Comparison of ENCODE assay signal across 15 cellular contexts in the genomic region with DNA sequence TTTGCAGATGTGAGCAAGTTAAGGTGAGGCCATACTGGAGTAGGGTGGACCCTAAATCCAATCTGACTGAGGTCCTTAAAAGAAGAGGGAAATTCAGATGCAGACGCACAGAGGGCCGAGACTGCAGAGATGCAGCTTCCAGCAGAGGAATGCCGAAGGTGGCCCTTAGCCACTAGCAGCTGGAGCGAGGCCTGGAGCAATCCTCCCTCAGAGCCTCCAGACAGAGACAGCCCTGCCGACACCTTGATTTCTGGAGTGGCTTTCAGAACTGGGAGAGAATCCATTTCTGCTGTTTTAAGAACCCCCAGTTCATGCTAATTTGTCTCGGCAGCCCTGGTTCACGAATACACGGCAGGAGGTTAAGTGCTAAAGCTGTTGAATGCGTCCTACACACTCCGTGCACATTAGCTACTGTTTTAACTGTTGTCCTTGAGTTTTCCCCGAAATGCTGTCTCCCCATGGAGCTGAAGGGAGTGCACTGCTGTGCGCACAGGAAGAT.
A peak's percentile ranks its signal among the peaks of the same experiment; 100 is the strongest.
DNase-seq lines count a peak whose midpoint lies in the region; FAIRE-seq and TF ChIP-seq lines count a peak whose summit lies in the region.
"Had no signal": no experiment of that assay in that cellular context is flagged by ENCODE, and none has a peak within 500 bp of the region (broad histone marks: within the 10 kb centered on the region; RNA-seq: fewer than 3 reads in every experiment).

No MANE protein-coding gene starts in this region.

- H3K27me3 ChIP-seq in transverse colon, result no peaks in the 10 kb centered on the region
- H3K27me3 ChIP-seq: BLaER1 had no signal

- no peak for TF ChIP-seq EP300 in transverse colon (IDR thresholded peaks at IDR 0.05; ENCODE audit: low read depth)

- POLR2A ChIA-PET in HEK293 (lab: Yijun Ruan, JAX), result no interaction called here

- H3K9ac ChIP-seq in kidney (ENCODE audit: low read length in 2 of 2), result no peak overlapping the region
- H3K9ac ChIP-seq: BLaER1 had no signal

- 81% methylated on average over 12 of the region's 12 CpGs; no CpG with 5 or more reads in 1 of the 2 donors for WGBS in transverse colon (ENCODE audit: low coverage in 1 of 2), 2 donors

- no peaks in the 10 kb centered on the region for H3K9me3 ChIP-seq in HEK293 (ENCODE audit: control insufficient read depth, insufficient read depth, low read depth, low read length)
- H3K9me3 ChIP-seq in kidney (ENCODE audit: control insufficient read depth in 1 of 2, low read length in 2 of 2), result no peaks in the 10 kb centered on the region
- no peaks in the 10 kb centered on the region for H3K9me3 ChIP-seq in transverse colon
- H3K9me3 ChIP-seq: HAP-1 had no signal

- no peak for TF ChIP-seq POLR2A in transverse colon (IDR thresholded peaks at IDR 0.05)

- TF ChIP-seq CTCF in HEK293 (tag by site-specific recombination; IDR thresholded peaks at IDR 0.05) (no peak), kidney (IDR thresholded peaks at IDR 0.05; ENCODE audit: borderline replicate concordance, extremely low read depth, insufficient read depth) (no peak), transverse colon (IDR thresholded peaks at IDR 0.05) (no peak), foreskin fibroblast (IDR thresholded peaks at IDR 0.05; ENCODE audit: low read depth, low read length) (no peak)

- in situ Hi-C loops in transverse colon (cut with MboI; ENCODE audit: low pct_ligation_motif_present in 1 of 4, low pct_unique_long_range_greater_than_20kb in 1 of 4, low sequenced_read_pairs in 3 of 4), result no loop called here

- H3K4me3 ChIP-seq in HEK293 (ENCODE audit: low read depth, low read length) (no peak overlapping the region), kidney (ENCODE audit: low read length in 2 of 2) (no peak overlapping the region), transverse colon (no peak overlapping the region), foreskin fibroblast (ENCODE audit: low read depth in 1 of 2, low read length in 2 of 2) (no peak overlapping the region)
- H3K4me3 ChIP-seq: BLaER1, HAP-1 had no signal

- CTCF ChIA-PET in HEK293 (lab: Yijun Ruan, JAX), result interaction anchor here (1.4 kb wide), 1 partner anchor 485 kb away, joined by 3 read pairs; no protein-coding TSS in a partner anchor

- H3K36me3 ChIP-seq in HEK293 (ENCODE audit: control insufficient read depth in 2 of 2, insufficient read depth in 1 of 2, low read length in 2 of 2) (no peaks in the 10 kb centered on the region), kidney (ENCODE audit: control insufficient read depth in 1 of 2, insufficient read depth in 2 of 2, low read length in 2 of 2) (no peaks in the 10 kb centered on the region), transverse colon (no peaks in the 10 kb centered on the region)
- H3K36me3 ChIP-seq: BLaER1, HAP-1 had no signal

- intact Hi-C loops in kidney (cut with DNase I) (no loop called here), transverse colon (cut with DNase I; ENCODE audit: low total_unique reads) (no loop called here)

- no peak for FAIRE-seq in kidney (lab: Jason Lieb, UNC)

- DNase-seq in ecto neural progenitor cell (ENCODE audit: low spot score) (peak; percentile 49), kidney (peak; percentile 46), transverse colon (peak; percentile 0), occipital lobe (lab: John Stamatoyannopoulos, UW) (no peak), NCI-H510A (lab: John Stamatoyannopoulos, UW) (no peak), NCI-H748 treated with DMSO at 0.1 percent for 48 hours (lab: John Stamatoyannopoulos, UW) (no peak), foreskin fibroblast (no peak)
- DNase-seq: 8988T; Calu3; CD4-positive, alpha-beta memory T cell; DMS79 treated with DMSO at 0.1 percent for 48 hours; GF-D8 had no signal

- H3K27ac ChIP-seq in HEK293 (ENCODE audit: extremely low read depth, low read depth, low read length) (no peak overlapping the region), kidney (ENCODE audit: low read depth in 2 of 2, low read length in 2 of 2) (no peak overlapping the region), transverse colon (no peak overlapping the region)
- H3K27ac ChIP-seq: BLaER1 had no signal

- H3K4me1 ChIP-seq in HEK293 (ENCODE audit: control insufficient read depth, insufficient read depth, low read length) (peaks cover 10% of the 10 kb centered on the region; the same call in 1 of the 2 replicates), kidney (ENCODE audit: control insufficient read depth in 1 of 2, insufficient read depth in 1 of 2, low read depth in 1 of 2, low read length in 2 of 2) (peaks cover 0 to 2% of the 10 kb centered on the region in 2 donors), transverse colon (peaks cover 1 to 14% (median 5%) of the 10 kb centered on the region in 4 donors)
- H3K4me1 ChIP-seq: HAP-1 had no signal

TF ChIP-seq in HEK293, 187 proteins besides CTCF, POLR2A, EP300 and RAD21:
- TF ChIP-seq ZNF157 (tag by site-specific recombination; IDR thresholded peaks at IDR 0.05) (peak; percentile 62; the same call in 1 of the 2 replicates), ZNF610 (tag by site-specific recombination; IDR thresholded peaks at IDR 0.05; ENCODE audit: borderline replicate concordance) (no peak), MEIS1 (CRISPR knock-in tag; IDR thresholded peaks at IDR 0.05; ENCODE audit: borderline replicate concordance) (no peak), FEZF1 (tag by site-specific recombination; IDR thresholded peaks at IDR 0.05) (no peak)

Comparison
In these comparisons a context has a peak if more than half of its experiments do, and no peak if none do; other contexts are left out.
1. DNase-seq: peak in ecto neural progenitor cell (single experiment), kidney (single experiment) and transverse colon (single experiment); none in occipital lobe (single experiment), NCI-H510A (single experiment), NCI-H748 treated with DMSO at 0.1 percent for 48 hours (single experiment) and foreskin fibroblast (0 of 2).